ENCODE assay signal across 22 cellular contexts in genomic region chr5:14396071-14396470, GRCh38.
"Had no signal": no experiment of that assay in that cellular context is flagged by ENCODE, and none has a peak within 500 bp of the region (broad histone marks: within the 10 kb centered on the region; RNA-seq: fewer than 3 reads in every experiment).

No MANE protein-coding gene starts in this region.

- DNase-seq: dorsolateral prefrontal cortex; effector CD4-positive, alpha-beta T cell; foreskin fibroblast; gastrocnemius medialis; mucosa of descending colon; naive B cell; right lobe of liver; small intestine; stimulated activated CD4-positive, alpha-beta T cell treated with anti-CD3 and anti-CD28 coated beads, Interleukin-15, amount 100 ng/mL, for 24 hours; stimulated activated CD4-positive, alpha-beta T cell treated with anti-CD3 and anti-CD28 coated beads, Interleukin-2, amount 100 ng/mL, for 48 hours; stimulated activated CD8-positive, alpha-beta memory T cell treated with anti-CD3 and anti-CD28 coated beads, Interleukin-4, amount 100 ng/mL, for 48 hours; stimulated activated naive CD4-positive, alpha-beta T cell; stimulated activated naive CD8-positive, alpha-beta T cell treated with anti-CD3 and anti-CD28 coated beads, Interleukin-15, amount 100 ng/mL, for 72 hours; transverse colon; upper lobe of right lung; uterus had no signal

- H3K27me3 ChIP-seq: dorsolateral prefrontal cortex, gastrocnemius medialis, neutrophil, right lobe of liver, suprapubic skin, transverse colon, upper lobe of right lung, uterus had no signal

- H3K36me3 ChIP-seq: neutrophil, uterus had no signal

- H3K27ac ChIP-seq: gastrocnemius medialis, neutrophil, parathyroid adenoma, right lobe of liver, suprapubic skin, transverse colon, upper lobe of right lung, uterus had no signal

- H3K4me3 ChIP-seq: dorsolateral prefrontal cortex, gastrocnemius medialis, lung, mucosa of descending colon, right lobe of liver, suprapubic skin, transverse colon, upper lobe of right lung, uterus had no signal

- ATAC-seq: gastrocnemius medialis; left lobe of liver; mucosa of descending colon; natural killer cell treated with Interleukin-12 subunit alpha and Interleukin-12 subunit beta and Interleukin-15 and Interleukin-18, amount 100 ng/mL, for 72 hours; right lobe of liver; stimulated activated naive CD8-positive, alpha-beta T cell treated with anti-CD3 and anti-CD28 coated beads, Interleukin-15, amount 100 ng/mL, for 72 hours; upper lobe of right lung had no signal

- H3K4me1 ChIP-seq: parathyroid adenoma, right lobe of liver, transverse colon, upper lobe of right lung, uterus had no signal

- H3K9ac ChIP-seq: parathyroid adenoma had no signal

- H3K9me3 ChIP-seq: gastrocnemius medialis, mucosa of descending colon, neutrophil, right lobe of liver, suprapubic skin, transverse colon, upper lobe of right lung, uterus had no signal

- H2AFZ ChIP-seq: parathyroid adenoma had no signal
